24 cellular contexts compared by ENCODE assay signal in the genomic region with DNA sequence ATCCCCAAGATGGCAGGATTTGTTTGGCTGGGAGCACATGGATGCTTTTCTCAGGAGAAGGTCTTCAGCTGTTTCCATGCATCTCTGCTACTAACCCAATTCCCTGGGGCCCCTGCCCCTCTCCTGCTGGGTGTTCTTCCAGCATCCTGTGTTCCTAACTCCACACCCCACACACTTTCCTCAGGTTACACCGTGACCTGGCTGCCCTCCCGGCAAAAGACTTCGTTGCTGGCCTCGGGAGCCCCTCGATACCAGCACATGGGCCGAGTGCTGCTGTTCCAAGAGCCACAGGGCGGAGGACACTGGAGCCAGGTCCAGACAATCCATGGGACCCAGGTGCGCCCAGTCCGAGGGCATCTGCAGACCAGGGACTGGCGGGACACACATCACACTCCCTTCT. TPM values are rescaled to one million over a fixed set of nuclear protein-coding genes. Genes with fewer than 3 reads are reported as not detected.
"Had no signal": no experiment of that assay in that cellular context is flagged by ENCODE, and none has a peak within 500 bp of the region (broad histone marks: within the 10 kb centered on the region; RNA-seq: fewer than 3 reads in every experiment).

No MANE protein-coding gene starts in this region.

- H3K4me3 ChIP-seq: left ventricle myocardium inferior, transverse colon had no signal

- H3K4me1 ChIP-seq: left ventricle myocardium inferior had no signal

- DNase-seq: activated CD4-positive, alpha-beta T cell treated with anti-CD3 and anti-CD28 coated beads for 1 hour; activated CD8-positive, alpha-beta memory T cell treated with anti-CD3 and anti-CD28 coated beads, Interleukin-2, amount 50 U/mL, for 48 hours; activated effector memory CD4-positive, alpha-beta T cell treated with Interleukin-2 at 50 U/mL for 16 hours; activated naive CD4-positive, alpha-beta T cell treated with anti-CD3 and anti-CD28 coated beads for 36 hours; activated T-cell treated with anti-CD3 and anti-CD28 coated beads, Interleukin-2, amount 50 U/mL, for 72 hours; central memory CD4-positive, alpha-beta T cell; effector memory CD4-positive, alpha-beta T cell; foreskin melanocyte; immature natural killer cell; kidney glomerular epithelial cell; left ventricle myocardium inferior; occipital lobe; small intestine; stimulated activated CD4-positive, alpha-beta T cell treated with anti-CD3 and anti-CD28 coated beads, Interleukin-2, amount 100 ng/mL, for 24 hours; stimulated activated naive B cell treated with anti-CD40 and anti-IgM and Interleukin-4, amounts not matched to agents 10 μg/mL and 1 μg/mL and 100 μg/mL, for 72 hours; T-helper 1 cell; transverse colon; WERI-Rb-1 had no signal

- H3K27ac ChIP-seq: left ventricle myocardium inferior, transverse colon, WERI-Rb-1 had no signal

- H3K27ac Mint-ChIP-seq: mesothelial cell of epicardium; stimulated activated naive B cell treated with anti-CD40 and anti-IgM and Interleukin-4, amounts not matched to agents 10 μg/mL and 1 μg/mL and 100 μg/mL, for 72 hours had no signal

- H3K4me3 Mint-ChIP-seq: activated naive CD4-positive, alpha-beta T cell treated with anti-CD3 and anti-CD28 coated beads for 36 hours; activated T-cell treated with anti-CD3 and anti-CD28 coated beads, Interleukin-2, amount 50 U/mL, for 72 hours; immature natural killer cell; mesothelial cell of epicardium; stimulated activated naive B cell treated with anti-CD40 and anti-IgM and Interleukin-4, amounts not matched to agents 10 μg/mL and 1 μg/mL and 100 μg/mL, for 72 hours had no signal

- H3K9me3 ChIP-seq: left ventricle myocardium inferior, transverse colon had no signal

- H3K27me3 Mint-ChIP-seq: stimulated activated naive B cell treated with anti-CD40 and anti-IgM and Interleukin-4, amounts not matched to agents 10 μg/mL and 1 μg/mL and 100 μg/mL, for 72 hours had no signal

- H3K27me3 ChIP-seq: transverse colon had no signal

- H3K36me3 ChIP-seq: left ventricle myocardium inferior, transverse colon, WERI-Rb-1 had no signal

- H3K9me3 Mint-ChIP-seq: activated naive CD4-positive, alpha-beta T cell treated with anti-CD3 and anti-CD28 coated beads for 36 hours; activated T-cell treated with anti-CD3 and anti-CD28 coated beads, Interleukin-2, amount 50 U/mL, for 72 hours; immature natural killer cell; mesothelial cell of epicardium; stimulated activated naive B cell treated with anti-CD40 and anti-IgM and Interleukin-4, amounts not matched to agents 10 μg/mL and 1 μg/mL and 100 μg/mL, for 72 hours had no signal

- H3K36me3 Mint-ChIP-seq: mesothelial cell of epicardium had no signal

RNA-seq across cellular contexts. Expression of gene ITGAL, which starts 21.5 kb away (rescaled TPM):
- total RNA-seq: dermis microvascular lymphatic vessel endothelial cell, endothelial cell of umbilical vein, lung microvascular endothelial cell, mesothelial cell of epicardium, renal cortical epithelial cell had no signal
- polyA plus RNA-seq: endothelial cell of umbilical vein, neural cell had no signal
